Comparison of ENCODE assay signal across 1 cellular context in genomic region chr13:44022196-44022595, GRCh38.
TF ChIP-seq lines count a peak whose summit lies in the region.

No MANE protein-coding gene starts in this region.

TF ChIP-seq in H1, 55 proteins besides CTCF, POLR2A, EP300 and RAD21:
- TF ChIP-seq CHD7 (IDR thresholded peaks at IDR 0.05; ENCODE audit: insufficient replicate concordance, low read length) = no peak
- no peak for TF ChIP-seq JUN (IDR thresholded peaks at IDR 0.05; ENCODE audit: low read depth, low read length)
- TF ChIP-seq ASH2L (IDR thresholded peaks at IDR 0.05; ENCODE audit: low read length) = no peak
- TF ChIP-seq BRCA1 (IDR thresholded peaks at IDR 0.05; ENCODE audit: low read depth, low read length) = no peak
- no peak for TF ChIP-seq SIRT6 (IDR thresholded peaks at IDR 0.05; ENCODE audit: low read length)
- TF ChIP-seq POU5F1 (IDR thresholded peaks at IDR 0.05; ENCODE audit: low read depth, low read length) = no peak
- no peak for TF ChIP-seq SAP30 (IDR thresholded peaks at IDR 0.05; ENCODE audit: insufficient read depth, insufficient replicate concordance, low read length)
- TF ChIP-seq BCL11A (IDR thresholded peaks at IDR 0.05; ENCODE audit: low read depth in 2 of 2, low read length in 2 of 2) = no peak
- no peak for TF ChIP-seq GTF2F1 (IDR thresholded peaks at IDR 0.05; ENCODE audit: borderline replicate concordance, low read depth, low read length)
- TF ChIP-seq MAX (IDR thresholded peaks at IDR 0.05) = no peak
- TF ChIP-seq SP2 (IDR thresholded peaks at IDR 0.05; ENCODE audit: low read length) = no peak
- no peak for TF ChIP-seq TCF12 (IDR thresholded peaks at IDR 0.05; ENCODE audit: low read depth, low read length)
